In genomic region chr3:64073362-64073761, GRCh38 we compare ENCODE assay signal across 22 cellular contexts. TPM values are rescaled to one million over a fixed set of nuclear protein-coding genes. Genes with fewer than 3 reads are reported as not detected.
DNase-seq lines count a peak whose midpoint lies in the region; ATAC-seq and TF ChIP-seq lines count a peak whose summit lies in the region.
"Had no signal": no experiment of that assay in that cellular context is flagged by ENCODE, and none has a peak within 500 bp of the region (broad histone marks: within the 10 kb centered on the region; RNA-seq: fewer than 3 reads in every experiment).

No MANE protein-coding gene starts in this region.

- intact Hi-C loops in CD4-positive, alpha-beta T cell (cut with DNase I, micrococcal nuclease): no loop called here

- no peak overlapping the region for H3K27ac Mint-ChIP-seq in CD4-positive, alpha-beta T cell
- H3K27ac Mint-ChIP-seq: activated CD4-positive, alpha-beta memory T cell treated with anti-CD3 and anti-CD28 coated beads, Interleukin-2, amount 10 ng/mL, durations not matched to agents 7 days and 5 days; activated naive CD8-positive, alpha-beta T cell treated with anti-CD3 and anti-CD28 coated beads, Interleukin-2, amount 50 U/mL, for 24 hours; CD4-positive, alpha-beta memory T cell; endodermal cell; IgD-negative memory B cell; stimulated activated naive B cell treated with anti-CD40 and anti-IgM and Interleukin-4, amounts not matched to agents 10 μg/mL and 1 μg/mL and 100 μg/mL, for 72 hours had no signal

- ATAC-seq in HG03045 (IDR thresholded peaks at IDR 0.05; ENCODE audit: unreplicated experiment): no peak
- no peak for ATAC-seq in CD4-positive, alpha-beta T cell (ENCODE audit: poor library complexity)
- ATAC-seq: activated naive CD8-positive, alpha-beta T cell treated with anti-CD3 and anti-CD28 coated beads, Interleukin-2, amount 50 U/mL, for 24 hours; stimulated activated naive B cell treated with anti-CD40 and anti-IgM and Interleukin-4, amounts not matched to agents 10 μg/mL and 1 μg/mL and 100 μg/mL, for 72 hours had no signal

- no peak overlapping the region for H3K4me3 Mint-ChIP-seq in CD4-positive, alpha-beta T cell
- H3K4me3 Mint-ChIP-seq: activated CD4-positive, alpha-beta memory T cell treated with anti-CD3 and anti-CD28 coated beads, Interleukin-2, amount 10 ng/mL, durations not matched to agents 7 days and 5 days; activated naive CD8-positive, alpha-beta T cell treated with anti-CD3 and anti-CD28 coated beads, Interleukin-2, amount 50 U/mL, for 24 hours; CD4-positive, alpha-beta memory T cell; endodermal cell; IgD-negative memory B cell; stimulated activated naive B cell treated with anti-CD40 and anti-IgM and Interleukin-4, amounts not matched to agents 10 μg/mL and 1 μg/mL and 100 μg/mL, for 72 hours had no signal

- no peak overlapping the region for H3K27ac ChIP-seq in CD4-positive, alpha-beta T cell (ENCODE audit: low read depth, low read length)
- H3K27ac ChIP-seq: coronary artery, HL-60, psoas muscle had no signal

- DNase-seq in AG09319 (ENCODE audit: extremely low read depth, low read depth) (peak; percentile 49), EH (ENCODE audit: low read depth) (peak; percentile 39), amniotic epithelial cell (ENCODE audit: low read depth) (peak; percentile 12), foreskin fibroblast (peak; percentile 50 to 69), NCI-H1092 (lab: John Stamatoyannopoulos, UW) (no peak), GOT3 (lab: John Stamatoyannopoulos, UW) (no peak)
- DNase-seq in CD4-positive, alpha-beta T cell: no peak
- DNase-seq: activated CD4-positive, alpha-beta memory T cell treated with anti-CD3 and anti-CD28 coated beads, Interleukin-2, amount 10 ng/mL, durations not matched to agents 7 days and 5 days; activated effector memory CD4-positive, alpha-beta T cell treated with anti-CD3 and anti-CD28 coated beads, Interleukin-2, amount 50 U/mL, for 16 hours; activated naive CD8-positive, alpha-beta T cell treated with anti-CD3 and anti-CD28 coated beads, Interleukin-2, amount 50 U/mL, for 24 hours; CD4-positive, alpha-beta memory T cell; endodermal cell; NCI-H146; NCI-H526 treated with DMSO at 0.1 percent for 48 hours; psoas muscle; stimulated activated CD4-positive, alpha-beta T cell treated with anti-CD3 and anti-CD28 coated beads, Interleukin-2, amount 100 ng/mL, for 48 hours; stimulated activated naive B cell treated with anti-CD40 and anti-IgM and Interleukin-4, amounts not matched to agents 10 μg/mL and 1 μg/mL and 100 μg/mL, for 72 hours had no signal

- TF ChIP-seq CTCF in AG09319 (IDR thresholded peaks at IDR 0.05; ENCODE audit: low read depth, low read length) (peak; percentile 27), foreskin fibroblast (IDR thresholded peaks at IDR 0.05; ENCODE audit: low read depth, low read length) (no peak)
- TF ChIP-seq CTCF in CD4-positive, alpha-beta T cell (IDR thresholded peaks at IDR 0.05): no peak

- CTCF ChIA-PET in CD4-positive, alpha-beta T cell (lab: Charles Lee): no interaction called here

- H3K4me3 ChIP-seq in foreskin fibroblast (ENCODE audit: low read depth in 1 of 2, low read length in 2 of 2): no peak overlapping the region
- H3K4me3 ChIP-seq: coronary artery, psoas muscle, smooth muscle cell had no signal

- H3K36me3 Mint-ChIP-seq in CD4-positive, alpha-beta T cell (ENCODE audit: low read depth): no peaks in the 10 kb centered on the region
- H3K36me3 Mint-ChIP-seq: CD4-positive, alpha-beta memory T cell; IgD-negative memory B cell had no signal

- no peaks in the 10 kb centered on the region for H3K9me3 Mint-ChIP-seq in CD4-positive, alpha-beta T cell
- H3K9me3 Mint-ChIP-seq: activated CD4-positive, alpha-beta memory T cell treated with anti-CD3 and anti-CD28 coated beads, Interleukin-2, amount 10 ng/mL, durations not matched to agents 7 days and 5 days; activated naive CD8-positive, alpha-beta T cell treated with anti-CD3 and anti-CD28 coated beads, Interleukin-2, amount 50 U/mL, for 24 hours had no signal

- H3K27me3 Mint-ChIP-seq in CD4-positive, alpha-beta T cell: peaks cover 76% of the 10 kb centered on the region

- no peaks in the 10 kb centered on the region for H3K9me3 ChIP-seq in CD4-positive, alpha-beta T cell (ENCODE audit: control insufficient read depth, low read length)
- H3K9me3 ChIP-seq: psoas muscle had no signal

- H3K27me3 ChIP-seq in CD4-positive, alpha-beta T cell (ENCODE audit: control insufficient read depth, insufficient read depth, low read length): no peaks in the 10 kb centered on the region

- POLR2A ChIA-PET in CD4-positive, alpha-beta T cell (lab: Charles Lee): no interaction called here

- no peaks in the 10 kb centered on the region for H3K4me1 Mint-ChIP-seq in CD4-positive, alpha-beta T cell (ENCODE audit: low read depth)
- H3K4me1 Mint-ChIP-seq: activated CD4-positive, alpha-beta memory T cell treated with anti-CD3 and anti-CD28 coated beads, Interleukin-2, amount 10 ng/mL, durations not matched to agents 7 days and 5 days; activated naive CD8-positive, alpha-beta T cell treated with anti-CD3 and anti-CD28 coated beads, Interleukin-2, amount 50 U/mL, for 24 hours; CD4-positive, alpha-beta memory T cell; IgD-negative memory B cell; stimulated activated naive B cell treated with anti-CD40 and anti-IgM and Interleukin-4, amounts not matched to agents 10 μg/mL and 1 μg/mL and 100 μg/mL, for 72 hours had no signal

RNA-seq across cellular contexts. Expression of gene PSMD6, which starts 50.1 kb away (rescaled TPM):
- 100 to 1,000 TPM; 119 to 126 TPM for total RNA-seq in CD4-positive, alpha-beta T cell

Comparison
In these comparisons a context has a peak if more than half of its experiments do, and no peak if none do; other contexts are left out.
1. DNase-seq: peak in AG09319 (single experiment), EH (single experiment), amniotic epithelial cell (single experiment) and foreskin fibroblast (2 of 2); none in NCI-H1092 (single experiment), GOT3 (single experiment) and CD4-positive, alpha-beta T cell (0 of 10).